ENCODE assay signal across 1 cellular context in genomic region chr21:46180778-46181391, GRCh38.
TF ChIP-seq lines count a peak whose summit lies in the region.

No MANE protein-coding gene starts in this region.

TF ChIP-seq in GM23338, 12 proteins besides CTCF, POLR2A, EP300 and RAD21:
- TF ChIP-seq ETS1 (IDR thresholded peaks at IDR 0.05) (no peak), CREB1 (CRISPR knock-in tag; IDR thresholded peaks at IDR 0.05; ENCODE audit: low read depth) (no peak), EZH2 (IDR thresholded peaks at IDR 0.05; ENCODE audit: low read depth, unreplicated experiment) (no peak), JUNB (IDR thresholded peaks at IDR 0.05; ENCODE audit: unreplicated experiment) (no peak), NANOG (IDR thresholded peaks at IDR 0.05; ENCODE audit: borderline replicate concordance) (no peak), STAT1 (IDR thresholded peaks at IDR 0.05; ENCODE audit: unreplicated experiment) (no peak)
TF ChIP-seq in GM23338: peak in this region for 0.
